In the genomic region with DNA sequence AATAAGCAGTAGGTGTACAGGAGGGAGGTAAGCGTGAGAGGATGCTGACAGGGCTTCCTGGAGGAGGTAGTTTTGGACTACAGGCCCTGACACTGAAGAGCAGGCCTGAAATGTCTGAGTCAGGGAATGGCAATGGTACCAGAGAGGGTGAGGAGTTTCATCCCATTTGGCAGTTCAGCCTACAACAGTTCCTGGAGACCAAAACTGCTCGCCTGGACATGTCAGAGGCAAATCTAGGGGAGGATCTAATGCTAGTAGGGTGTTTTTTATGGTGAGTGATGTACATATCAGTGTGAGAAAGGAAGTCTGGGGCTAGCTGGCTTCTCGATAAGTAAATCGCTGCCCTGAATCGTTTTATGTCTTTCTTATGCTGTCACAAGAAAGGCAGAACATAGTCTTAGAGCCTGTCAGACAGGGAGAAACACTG, we compare ENCODE assay signal across 12 cellular contexts. TPM values are rescaled to one million over a fixed set of nuclear protein-coding genes. Genes with fewer than 3 reads are reported as not detected.
DNase-seq lines count a peak whose midpoint lies in the region; ATAC-seq and TF ChIP-seq lines count a peak whose summit lies in the region.
"Had no signal": no experiment of that assay in that cellular context is flagged by ENCODE, and none has a peak within 500 bp of the region (broad histone marks: within the 10 kb centered on the region; RNA-seq: fewer than 3 reads in every experiment).

No MANE protein-coding gene starts in this region.

- H3K9me3 Mint-ChIP-seq in CD4-positive, alpha-beta memory T cell, result no peaks in the 10 kb centered on the region
- peaks cover 0 to 4% (median 0%) of the 10 kb centered on the region in 11 donors for H3K9me3 Mint-ChIP-seq in naive thymus-derived CD4-positive, alpha-beta T cell

- H3K4me3 ChIP-seq in CD4-positive, alpha-beta memory T cell (ENCODE audit: low read length in 2 of 2), result no peak overlapping the region
- H3K4me3 ChIP-seq in Peyer's patch, result no peak overlapping the region
- H3K4me3 ChIP-seq in breast epithelium, result no peak overlapping the region
- H3K4me3 ChIP-seq in naive thymus-derived CD4-positive, alpha-beta T cell (ENCODE audit: low read length), result no peak overlapping the region
- H3K4me3 ChIP-seq: SK-N-MC, thyroid gland had no signal

- TF ChIP-seq CTCF in Peyer's patch (IDR thresholded peaks at IDR 0.05) (no peak), breast epithelium (IDR thresholded peaks at IDR 0.05) (no peak)

- peaks cover 31% of the 10 kb centered on the region for H3K4me1 ChIP-seq in CD4-positive, alpha-beta memory T cell (ENCODE audit: insufficient read depth, low read length)
- H3K4me1 ChIP-seq in Peyer's patch, result no peaks in the 10 kb centered on the region
- no peaks in the 10 kb centered on the region for H3K4me1 ChIP-seq in breast epithelium
- peaks cover 15 to 33% of the 10 kb centered on the region in 2 donors for H3K4me1 ChIP-seq in naive thymus-derived CD4-positive, alpha-beta T cell (ENCODE audit: control insufficient read depth in 2 of 2, insufficient read depth in 2 of 2, low read length in 2 of 2)

- H3K36me3 Mint-ChIP-seq in CD4-positive, alpha-beta memory T cell, result no peaks in the 10 kb centered on the region
- H3K36me3 Mint-ChIP-seq in naive thymus-derived CD4-positive, alpha-beta T cell, result peaks cover 0 to 24% (median 0%) of the 10 kb centered on the region in 5 donors

- intact Hi-C loops in CD4-positive, alpha-beta memory T cell (cut with micrococcal nuclease), result loop anchor here (2.0 kb wide), 2 partner anchors 14 to 26 kb away; a partner anchor contains a TSS
- intact Hi-C loops in breast epithelium (cut with DNase I; ENCODE audit: low total_unique reads), result no loop called here
- intact Hi-C loops in naive thymus-derived CD4-positive, alpha-beta T cell (cut with micrococcal nuclease), result loop anchor here (1.0 to 2.0 kb wide), 4 partner anchors 9 to 42 kb away; a partner anchor contains a TSS
- intact Hi-C loops in left ventricle myocardium superior (cut with micrococcal nuclease), result no loop called here

- no peak for DNase-seq in CD4-positive, alpha-beta memory T cell
- DNase-seq in Peyer's patch, result no peak
- DNase-seq in breast epithelium (ENCODE audit: low spot score in 2 of 2), result no peak
- peak in 2 of 9 donors; percentile 32 to 40 for DNase-seq in naive thymus-derived CD4-positive, alpha-beta T cell
- no peak for DNase-seq in left ventricle myocardium superior
- DNase-seq: C1 segment of cervical spinal cord, kidney, thyroid gland had no signal

- H3K4me1 Mint-ChIP-seq in CD4-positive, alpha-beta memory T cell, result peaks cover 28 to 46% (median 37%) of the 10 kb centered on the region in 4 donors
- peaks cover 16 to 66% (median 46%) of the 10 kb centered on the region in 7 donors for H3K4me1 Mint-ChIP-seq in naive thymus-derived CD4-positive, alpha-beta T cell

- peak overlapping the region; percentile 62 to 93 (median 88) for H3K27ac Mint-ChIP-seq in CD4-positive, alpha-beta memory T cell
- peak overlapping the region; percentile 69 to 90 (median 82) for H3K27ac Mint-ChIP-seq in naive thymus-derived CD4-positive, alpha-beta T cell

- H3K27me3 ChIP-seq in CD4-positive, alpha-beta memory T cell (ENCODE audit: insufficient read depth, low read length), result no peaks in the 10 kb centered on the region
- H3K27me3 ChIP-seq in Peyer's patch (no peaks in the 10 kb centered on the region), breast epithelium (no peaks in the 10 kb centered on the region)
- H3K27me3 ChIP-seq in naive thymus-derived CD4-positive, alpha-beta T cell (ENCODE audit: control insufficient read depth in 2 of 2, insufficient read depth in 2 of 2, low read length in 2 of 2), result no peaks in the 10 kb centered on the region
- H3K27me3 ChIP-seq: thyroid gland had no signal

- CTCF ChIA-PET in CD4-positive, alpha-beta memory T cell (lab: Charles Lee; ENCODE audit: partially characterized antibody), result interaction anchor here (1.0 to 3.1 kb wide), 4 partner anchors 7 to 58 kb away, joined by 3 to 9 read pairs (median 4); no protein-coding TSS in a partner anchor
- CTCF ChIA-PET in naive thymus-derived CD4-positive, alpha-beta T cell (lab: Charles Lee), result no interaction called here

- H3K36me3 ChIP-seq in CD4-positive, alpha-beta memory T cell (ENCODE audit: insufficient read depth, low read length), result no peaks in the 10 kb centered on the region
- no peaks in the 10 kb centered on the region for H3K36me3 ChIP-seq in Peyer's patch
- no peaks in the 10 kb centered on the region for H3K36me3 ChIP-seq in breast epithelium
- no peaks in the 10 kb centered on the region for H3K36me3 ChIP-seq in naive thymus-derived CD4-positive, alpha-beta T cell (ENCODE audit: control insufficient read depth in 2 of 3, insufficient read depth in 3 of 3, low read length in 3 of 3)
- H3K36me3 ChIP-seq: thyroid gland had no signal

- no peaks in the 10 kb centered on the region for H3K9me3 ChIP-seq in CD4-positive, alpha-beta memory T cell (ENCODE audit: control insufficient read depth in 1 of 2, low read length in 2 of 2)
- H3K9me3 ChIP-seq in Peyer's patch (no peaks in the 10 kb centered on the region), breast epithelium (no peaks in the 10 kb centered on the region)
- no peaks in the 10 kb centered on the region for H3K9me3 ChIP-seq in naive thymus-derived CD4-positive, alpha-beta T cell (ENCODE audit: control insufficient read depth in 2 of 3, low read length in 3 of 3)
- H3K9me3 ChIP-seq: thyroid gland had no signal

- peak overlapping the region in 7 of 8 donors; percentile 4 to 84 (median 65) for H3K4me3 Mint-ChIP-seq in CD4-positive, alpha-beta memory T cell
- H3K4me3 Mint-ChIP-seq in naive thymus-derived CD4-positive, alpha-beta T cell, result peak overlapping the region; percentile 50 to 77 (median 62)

- POLR2A ChIA-PET in CD4-positive, alpha-beta memory T cell (lab: Charles Lee; ENCODE audit: partially characterized antibody), result interaction anchor here (1.0 to 7.5 kb wide), 4 partner anchors 9 to 25 kb away, joined by 3 to 44 read pairs (median 5); a partner anchor contains a TSS
- POLR2A ChIA-PET in naive thymus-derived CD4-positive, alpha-beta T cell (lab: Charles Lee), result interaction anchor here (0.8 to 1.0 kb wide), 2 partner anchors 18 to 20 kb away, joined by 3 to 4 read pairs; no protein-coding TSS in a partner anchor

- ATAC-seq in naive thymus-derived CD4-positive, alpha-beta T cell, result peak; percentile 80
- ATAC-seq in left ventricle myocardium superior (no peak), HG03521 (IDR thresholded peaks at IDR 0.05; ENCODE audit: unreplicated experiment) (no peak), GM18907 (IDR thresholded peaks at IDR 0.05; ENCODE audit: unreplicated experiment) (no peak), GM18867 (IDR thresholded peaks at IDR 0.05; ENCODE audit: unreplicated experiment) (no peak)

- H3K27me3 Mint-ChIP-seq in CD4-positive, alpha-beta memory T cell, result no peaks in the 10 kb centered on the region
- H3K27me3 Mint-ChIP-seq in naive thymus-derived CD4-positive, alpha-beta T cell, result no peaks in the 10 kb centered on the region

- peak overlapping the region; percentile 3 for H3K27ac ChIP-seq in CD4-positive, alpha-beta memory T cell (ENCODE audit: low read depth, low read length)
- H3K27ac ChIP-seq in Peyer's patch (peak overlapping the region in 3 of 4 donors; percentile 4 to 59 (median 44)), breast epithelium (peak overlapping the region; percentile 50 to 71)
- H3K27ac ChIP-seq in naive thymus-derived CD4-positive, alpha-beta T cell (ENCODE audit: low read depth, low read length), result peak overlapping the region; percentile 41
- H3K27ac ChIP-seq: SK-N-MC, thyroid gland had no signal

- no peak for TF ChIP-seq POLR2A in Peyer's patch (IDR thresholded peaks at IDR 0.05)
- no peak for TF ChIP-seq POLR2A in breast epithelium (IDR thresholded peaks at IDR 0.05)

RNA-seq across cellular contexts. Expression of a gene that starts 13.8 kb away (rescaled TPM):
- total RNA-seq in CD4-positive, alpha-beta memory T cell, result 10 to 100 TPM; 63.4 to 65.6 TPM
- polyA plus RNA-seq in CD4-positive, alpha-beta memory T cell, result 100 to 1,000 TPM in 1 of 2 donors, 10 to 100 TPM in 1; 89.4 to 107 TPM
- total RNA-seq in Peyer's patch (100 to 1,000 TPM in 3 of 4 donors, 10 to 100 TPM in 1; 52.0 to 229 (median 123) TPM), breast epithelium (100 to 1,000 TPM in 2 of 3 donors, 10 to 100 TPM in 1; 37.0 to 294 (median 155) TPM), left ventricle myocardium superior (18.8 TPM)
- 100 to 1,000 TPM in 1 of 5 experiments, 10 to 100 TPM in 4; 10.8 to 234 (median 45.0) TPM for total RNA-seq in naive thymus-derived CD4-positive, alpha-beta T cell
- polyA plus RNA-seq in naive thymus-derived CD4-positive, alpha-beta T cell, result 10 to 100 TPM; 60.9 to 92.1 TPM

Comparison
In these comparisons a context has a peak if more than half of its experiments do, and no peak if none do; other contexts are left out.
1. H3K27ac ChIP-seq: peak in every context shown above with its lines; median percentile 60 in breast epithelium; 44 in Peyer's patch; 41 in naive thymus-derived CD4-positive, alpha-beta T cell; 3 in CD4-positive, alpha-beta memory T cell.
2. intact Hi-C loops: an anchor here in CD4-positive, alpha-beta memory T cell (2.0 kb wide) and naive thymus-derived CD4-positive, alpha-beta T cell (1.0 to 2.0 kb wide); none called in breast epithelium and left ventricle myocardium superior.